ENCODE assay signal across 22 cellular contexts in the genomic region with DNA sequence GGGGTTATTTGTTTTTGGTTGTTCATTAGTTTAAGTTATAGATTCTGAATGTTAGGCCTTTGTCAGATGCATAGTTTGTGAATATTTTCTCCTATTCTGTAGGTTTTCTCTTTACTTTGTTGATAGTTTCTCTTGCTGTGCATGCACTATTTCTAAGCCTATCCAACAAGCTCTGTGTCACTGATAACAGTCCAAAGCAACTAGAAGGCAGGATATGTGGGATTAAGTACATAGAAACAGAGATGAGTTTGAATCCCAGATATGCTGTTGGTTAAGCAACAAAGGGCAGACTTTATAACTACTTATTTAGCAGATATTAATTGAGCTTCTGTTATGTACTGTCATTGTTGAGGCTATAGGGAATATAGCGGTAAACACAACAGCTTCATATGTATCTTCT.
A peak's percentile ranks its signal among the peaks of the same experiment; 100 is the strongest.
DNase-seq lines count a peak whose midpoint lies in the region; TF ChIP-seq lines count a peak whose summit lies in the region.
"Had no signal": no experiment of that assay in that cellular context is flagged by ENCODE, and none has a peak within 500 bp of the region (broad histone marks: within the 10 kb centered on the region; RNA-seq: fewer than 3 reads in every experiment).

No MANE protein-coding gene starts in this region.

- intact Hi-C loops in colonic mucosa (cut with DNase I) = no loop called here
- intact Hi-C loops in lower leg skin (cut with DNase I; ENCODE audit: low total_unique reads) = no loop called here

- H3F3A ChIP-seq in smooth muscle cell (ENCODE audit: low read depth) = peaks cover 5% of the 10 kb centered on the region

- no peak overlapping the region for H4K8ac ChIP-seq in mesendoderm (ENCODE audit: low read depth, low read length)

- H2AFZ ChIP-seq in smooth muscle cell (ENCODE audit: low read depth) = no peak overlapping the region

- no peak overlapping the region for H3K18ac ChIP-seq in mesendoderm (ENCODE audit: low read length)

- no peaks in the 10 kb centered on the region for H4K20me1 ChIP-seq in smooth muscle cell (ENCODE audit: low read depth)
- H4K20me1 ChIP-seq: BLaER1 had no signal

- H3K56ac ChIP-seq in mesendoderm (ENCODE audit: low read length) = no peak overlapping the region

- no peak overlapping the region for H4K5ac ChIP-seq in mesendoderm (ENCODE audit: low read length)

- H3K79me2 ChIP-seq in mesendoderm (ENCODE audit: control insufficient read depth, insufficient read depth, low read length) = no peaks in the 10 kb centered on the region
- H3K79me2 ChIP-seq in smooth muscle cell (ENCODE audit: low read depth) = no peaks in the 10 kb centered on the region

- peaks cover 5% of the 10 kb centered on the region for H3K4me1 ChIP-seq in mesendoderm (ENCODE audit: control insufficient read depth, low read depth, low read length)
- H3K4me1 ChIP-seq in smooth muscle cell (ENCODE audit: low read depth) = no peaks in the 10 kb centered on the region
- H3K4me1 ChIP-seq in colonic mucosa = no peaks in the 10 kb centered on the region
- H3K4me1 ChIP-seq: A549, BE2C had no signal

- H3K23ac ChIP-seq in mesendoderm (ENCODE audit: low read length) = no peak overlapping the region

- H2BK15ac ChIP-seq in mesendoderm (replicated peaks; ENCODE audit: low read depth) = peak overlapping the region; percentile 19

- TF ChIP-seq POLR2A in lower leg skin (IDR thresholded peaks at IDR 0.05) = no peak

- H3K4ac ChIP-seq in mesendoderm (ENCODE audit: low read depth, low read length) = no peak overlapping the region

- no peaks in the 10 kb centered on the region for H3K79me1 ChIP-seq in mesendoderm (ENCODE audit: low read length)

- H2AK5ac ChIP-seq in mesendoderm (ENCODE audit: low read length) = no peak overlapping the region

- H3K4me3 ChIP-seq in SK-N-MC (no peak overlapping the region), mesendoderm (ENCODE audit: low read length) (no peak overlapping the region), smooth muscle cell (no peak overlapping the region), colonic mucosa (no peak overlapping the region), lower leg skin (ENCODE audit: low read depth, poor library complexity, severe bottlenecking) (no peak overlapping the region)
- H3K4me3 ChIP-seq: A549, BLaER1, GM12878 had no signal

- no CpG with 5 or more reads among the region's 1 CpG for WGBS in mesendoderm (ENCODE audit: extremely low coverage, insufficient coverage, low lambda C conversion rate)
- 66% methylated on average over 1 of the region's 1 CpG for WGBS in smooth muscle cell (ENCODE audit: low lambda C conversion rate)
- 100% methylated on average over 1 of the region's 1 CpG for WGBS in lower leg skin, 2 donors

- H3K36me3 ChIP-seq in SK-N-MC (ENCODE audit: insufficient read depth, low read length) (no peaks in the 10 kb centered on the region), mesendoderm (ENCODE audit: control insufficient read depth, insufficient read depth, low read length) (no peaks in the 10 kb centered on the region), smooth muscle cell (ENCODE audit: low read depth) (no peaks in the 10 kb centered on the region), colonic mucosa (no peaks in the 10 kb centered on the region)
- H3K36me3 ChIP-seq: BE2C, BLaER1 had no signal

- no peak overlapping the region for H2BK120ac ChIP-seq in mesendoderm (ENCODE audit: low read depth, low read length)

- H3K9me3 ChIP-seq in SK-N-MC (ENCODE audit: low read depth, low read length) (no peaks in the 10 kb centered on the region), smooth muscle cell (replicated peaks; ENCODE audit: low read depth) (no peaks in the 10 kb centered on the region), colonic mucosa (no peaks in the 10 kb centered on the region)
- H3K9me3 ChIP-seq: A549, BE2C, BLaER1 had no signal

- H2BK5ac ChIP-seq in mesendoderm (ENCODE audit: low read length) = no peak overlapping the region

- H3K4me2 ChIP-seq in mesendoderm (ENCODE audit: low read length) (no peak overlapping the region), smooth muscle cell (peak overlapping the region; percentile 9)
- H3K4me2 ChIP-seq: A549, BLaER1 had no signal

- no peak overlapping the region for H3K9ac ChIP-seq in SK-N-MC (ENCODE audit: insufficient read length)
- H3K9ac ChIP-seq in mesendoderm (ENCODE audit: low read length) = no peak overlapping the region
- no peak overlapping the region for H3K9ac ChIP-seq in smooth muscle cell (ENCODE audit: low read depth)
- no peak overlapping the region for H3K9ac ChIP-seq in colonic mucosa (ENCODE audit: low read depth in 2 of 2, low read length in 2 of 2)
- H3K9ac ChIP-seq: BLaER1 had no signal

- TF ChIP-seq CTCF in smooth muscle cell (IDR thresholded peaks at IDR 0.05; ENCODE audit: borderline replicate concordance, insufficient read depth, poor library complexity, severe bottlenecking) (no peak), colonic mucosa (IDR thresholded peaks at IDR 0.05) (no peak), lower leg skin (IDR thresholded peaks at IDR 0.05) (no peak)

- DNase-seq in SK-N-MC (ENCODE audit: low read depth, low spot score) = no peak
- DNase-seq in mesendoderm = no peak
- DNase-seq in smooth muscle cell (lab: John Stamatoyannopoulos, UW; ENCODE audit: unreplicated experiment) = no peak
- no peak for DNase-seq in colonic mucosa
- DNase-seq in lower leg skin (ENCODE audit: low spot score in 2 of 2) = no peak
- DNase-seq: BE2C; C1 segment of cervical spinal cord; CD4-positive, alpha-beta memory T cell; CD4-positive, CD25-positive, alpha-beta regulatory T cell; CD8-positive, alpha-beta memory T cell; COR-L47; DMS 273 treated with DMSO at 0.1 percent for 48 hours; DMS153; DMS53; DMS79; DND-41; EL; GDM1 had no signal

- H3K27me3 ChIP-seq in mesendoderm (ENCODE audit: insufficient read depth, low read length, poor library complexity) (no peaks in the 10 kb centered on the region), smooth muscle cell (ENCODE audit: low read depth) (no peaks in the 10 kb centered on the region), colonic mucosa (no peaks in the 10 kb centered on the region)
- H3K27me3 ChIP-seq: BE2C, BLaER1 had no signal

- H3K27ac ChIP-seq in SK-N-MC (0 out of 2 replicates have a peak overlapping the region, but pooled peaks have one; percentile 55), mesendoderm (ENCODE audit: low read depth, low read length) (no peak overlapping the region), smooth muscle cell (ENCODE audit: low read depth) (peak overlapping the region; percentile 17), colonic mucosa (no peak overlapping the region)
- H3K27ac ChIP-seq: 22Rv1, A549, BLaER1 had no signal

Comparison
In these comparisons a context has a peak if more than half of its experiments do, and no peak if none do; other contexts are left out.
1. H3K27ac ChIP-seq: peak in SK-N-MC (single experiment) and smooth muscle cell (single experiment); none in mesendoderm (single experiment) and colonic mucosa (single experiment).